16 cellular contexts compared by ENCODE assay signal in the genomic region with DNA sequence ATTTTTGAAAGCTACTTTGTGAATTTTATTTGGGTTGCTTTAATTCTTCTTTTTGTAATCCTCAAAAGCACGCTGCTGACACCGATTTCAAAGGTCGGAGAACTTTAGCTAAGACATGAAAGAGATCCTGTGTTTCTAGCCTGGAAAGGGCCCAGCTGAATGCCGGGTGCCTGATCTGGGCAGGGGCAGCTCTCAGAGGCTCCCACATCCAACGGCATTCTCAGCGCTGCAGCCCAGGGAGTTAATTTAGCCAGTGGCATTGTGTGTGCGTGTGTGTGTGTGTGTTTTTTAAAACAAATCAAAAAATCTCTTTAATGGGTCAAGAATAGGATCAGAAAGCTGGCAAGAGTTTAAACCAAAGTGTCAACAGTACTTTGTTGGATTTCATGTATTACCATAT. TPM values are rescaled to one million over a fixed set of nuclear protein-coding genes. Genes with fewer than 3 reads are reported as not detected.
A peak's percentile ranks its signal among the peaks of the same experiment; 100 is the strongest.
DNase-seq lines count a peak whose midpoint lies in the region; ATAC-seq, FAIRE-seq and TF ChIP-seq lines count a peak whose summit lies in the region.
"Had no signal": no experiment of that assay in that cellular context is flagged by ENCODE, and none has a peak within 500 bp of the region (broad histone marks: within the 10 kb centered on the region; RNA-seq: fewer than 3 reads in every experiment).

No MANE protein-coding gene starts in this region.

- no peak for FAIRE-seq in pancreas (lab: Jason Lieb, UNC)
- FAIRE-seq: RCC 7860 had no signal

- H3K27me3 ChIP-seq in WERI-Rb-1 (ENCODE audit: insufficient read depth, low read depth, severe bottlenecking) (no peaks in the 10 kb centered on the region), pancreas (no peaks in the 10 kb centered on the region)
- H3K27me3 ChIP-seq: foreskin keratinocyte had no signal

- intact Hi-C loops in pancreas (cut with DNase I) = no loop called here

- no peaks in the 10 kb centered on the region for H3K27me3 Mint-ChIP-seq in endothelial cell (ENCODE audit: unreplicated experiment)
- H3K27me3 Mint-ChIP-seq in immature natural killer cell (ENCODE audit: low read depth in 3 of 3) = peaks cover 0 to 3% (median 0%) of the 10 kb centered on the region in 3 donors

- TF ChIP-seq CTCF in HEK293 (tag by site-specific recombination; IDR thresholded peaks at IDR 0.05) (no peak), WERI-Rb-1 (IDR thresholded peaks at IDR 0.05; ENCODE audit: low read depth, low read length) (no peak), fibroblast of the aortic adventitia (IDR thresholded peaks at IDR 0.05; ENCODE audit: insufficient read depth, low read length) (no peak), pancreas (IDR thresholded peaks at IDR 0.05) (no peak), endothelial cell (IDR thresholded peaks at IDR 0.05; ENCODE audit: unreplicated experiment) (no peak)

- H3K4me3 Mint-ChIP-seq in endothelial cell (ENCODE audit: unreplicated experiment) (no peak overlapping the region), immature natural killer cell (no peak overlapping the region)
- H3K4me3 Mint-ChIP-seq: activated CD8-positive, alpha-beta T cell treated with anti-CD3 and anti-CD28 coated beads, Interleukin-2, amount 10 ng/mL, durations not matched to agents 7 days and 5 days; CD14-positive monocyte had no signal

- H3K36me3 Mint-ChIP-seq in endothelial cell (ENCODE audit: low read depth, unreplicated experiment) (peaks cover 9% of the 10 kb centered on the region), immature natural killer cell (no peaks in the 10 kb centered on the region)
- H3K36me3 Mint-ChIP-seq: CD14-positive monocyte had no signal

- POLR2A ChIA-PET in HEK293 (lab: Yijun Ruan, JAX) = interaction anchor here (1.3 kb wide), 1 partner anchor 10 kb away, joined by 4 read pairs; no protein-coding TSS in a partner anchor

- H3K36me3 ChIP-seq in HEK293 (ENCODE audit: control insufficient read depth in 2 of 2, insufficient read depth in 1 of 2, low read length in 2 of 2) (no peaks in the 10 kb centered on the region), WERI-Rb-1 (no peaks in the 10 kb centered on the region), pancreas (peaks cover 0 to 15% (median 0%) of the 10 kb centered on the region in 3 donors)

- no peak for ATAC-seq in pancreas
- ATAC-seq: activated CD8-positive, alpha-beta T cell treated with anti-CD3 and anti-CD28 coated beads, Interleukin-2, amount 10 ng/mL, durations not matched to agents 7 days and 5 days; foreskin keratinocyte had no signal

- DNase-seq in WERI-Rb-1 (peak; percentile 36), fibroblast of the aortic adventitia (ENCODE audit: low read depth) (peak; percentile 33), pancreas (no peak), endothelial cell (ENCODE audit: low spot score) (no peak), HuH-7 (ENCODE audit: low spot score) (no peak), immature natural killer cell (no peak)
- DNase-seq in stimulated activated CD4-positive, alpha-beta T cell treated with anti-CD3 and anti-CD28 coated beads, Interleukin-15, amount 100 ng/mL, for 24 hours = no peak
- DNase-seq: activated CD8-positive, alpha-beta T cell treated with anti-CD3 and anti-CD28 coated beads, Interleukin-2, amount 10 ng/mL, durations not matched to agents 7 days and 5 days; activated naive CD4-positive, alpha-beta T cell; foreskin keratinocyte; NCI-H2107 had no signal

- CTCF ChIA-PET in HEK293 (lab: Yijun Ruan, JAX) = interaction anchor here (0.7 kb wide), 1 partner anchor 15 kb away, joined by 3 read pairs; no protein-coding TSS in a partner anchor

- H3K27ac ChIP-seq in HEK293 (ENCODE audit: extremely low read depth, low read depth, low read length) (peak overlapping the region; percentile 97), WERI-Rb-1 (peak overlapping the region; percentile 98), pancreas (peak overlapping the region in 3 of 4 donors; percentile 16 to 93 (median 91))

- whole genome bisulfite sequencing in pancreas, 2 donors = 17 to 18% methylated on average over 7 of the region's 7 CpGs

- no peak overlapping the region for H3K4me3 ChIP-seq in HEK293 (ENCODE audit: low read depth, low read length)
- no peak overlapping the region for H3K4me3 ChIP-seq in WERI-Rb-1 (ENCODE audit: low read depth, low read length)
- no peak overlapping the region for H3K4me3 ChIP-seq in fibroblast of the aortic adventitia (ENCODE audit: low read depth, low read length)
- no peak overlapping the region for H3K4me3 ChIP-seq in pancreas

- no peaks in the 10 kb centered on the region for H3K9me3 ChIP-seq in HEK293 (ENCODE audit: control insufficient read depth, insufficient read depth, low read depth, low read length)
- no peaks in the 10 kb centered on the region for H3K9me3 ChIP-seq in WERI-Rb-1 (ENCODE audit: severe bottlenecking)
- H3K9me3 ChIP-seq in pancreas = no peaks in the 10 kb centered on the region

- peaks cover 42% of the 10 kb centered on the region for H3K4me1 Mint-ChIP-seq in endothelial cell (ENCODE audit: unreplicated experiment)
- no peaks in the 10 kb centered on the region for H3K4me1 Mint-ChIP-seq in immature natural killer cell
- H3K4me1 Mint-ChIP-seq: CD14-positive monocyte had no signal

- peaks cover 24% of the 10 kb centered on the region for H3K4me1 ChIP-seq in HEK293 (ENCODE audit: control insufficient read depth, insufficient read depth, low read length)
- peaks cover 66 to 69% (median 67%) of the 10 kb centered on the region in 3 donors for H3K4me1 ChIP-seq in pancreas

- H3K9me3 Mint-ChIP-seq in endothelial cell (ENCODE audit: unreplicated experiment) = no peaks in the 10 kb centered on the region
- H3K9me3 Mint-ChIP-seq in immature natural killer cell = peaks cover 0 to 2% (median 0%) of the 10 kb centered on the region in 6 donors
- H3K9me3 Mint-ChIP-seq: CD14-positive monocyte had no signal

- H3K27ac Mint-ChIP-seq in endothelial cell (ENCODE audit: unreplicated experiment) (no peak overlapping the region), immature natural killer cell (no peak overlapping the region)
- H3K27ac Mint-ChIP-seq: activated CD8-positive, alpha-beta T cell treated with anti-CD3 and anti-CD28 coated beads, Interleukin-2, amount 10 ng/mL, durations not matched to agents 7 days and 5 days had no signal

TF ChIP-seq in HEK293, 187 proteins besides CTCF, POLR2A, EP300 and RAD21:
- TF ChIP-seq ZNF155 (tag by site-specific recombination; IDR thresholded peaks at IDR 0.05) (no peak), MZF1 (tag by site-specific recombination; IDR thresholded peaks at IDR 0.05; ENCODE audit: borderline replicate concordance) (no peak), ZNF544 (tag by site-specific recombination; IDR thresholded peaks at IDR 0.05) (no peak), ZNF521 (tag by site-specific recombination; IDR thresholded peaks at IDR 0.05) (no peak)
- TF ChIP-seq, protein P1, sequence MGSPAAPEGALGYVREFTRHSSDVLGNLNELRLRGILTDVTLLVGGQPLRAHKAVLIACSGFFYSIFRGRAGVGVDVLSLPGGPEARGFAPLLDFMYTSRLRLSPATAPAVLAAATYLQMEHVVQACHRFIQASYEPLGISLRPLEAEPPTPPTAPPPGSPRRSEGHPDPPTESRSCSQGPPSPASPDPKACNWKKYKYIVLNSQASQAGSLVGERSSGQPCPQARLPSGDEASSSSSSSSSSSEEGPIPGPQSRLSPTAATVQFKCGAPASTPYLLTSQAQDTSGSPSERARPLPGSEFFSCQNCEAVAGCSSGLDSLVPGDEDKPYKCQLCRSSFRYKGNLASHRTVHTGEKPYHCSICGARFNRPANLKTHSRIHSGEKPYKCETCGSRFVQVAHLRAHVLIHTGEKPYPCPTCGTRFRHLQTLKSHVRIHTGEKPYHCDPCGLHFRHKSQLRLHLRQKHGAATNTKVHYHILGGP (tag by site-specific recombination; IDR thresholded peaks at IDR 0.05) = no peak

RNA-seq across cellular contexts. Expression of a gene that starts 6.5 kb away (rescaled TPM):
- total RNA-seq in fibroblast of the aortic adventitia (ENCODE audit: low replicate concordance) = 31.2 and 49.1 TPM in 2 replicates
- 100 to 1,000 TPM; 146 to 422 (median 314) TPM for total RNA-seq in pancreas
- 100 to 1,000 TPM; 311 to 378 TPM for polyA plus RNA-seq in pancreas
- total RNA-seq in endothelial cell (ENCODE audit: unreplicated experiment) = 191 TPM
- not detected for polyA plus RNA-seq in immature natural killer cell
- total RNA-seq: activated CD8-positive, alpha-beta T cell treated with anti-CD3 and anti-CD28 coated beads, Interleukin-2, amount 10 ng/mL, durations not matched to agents 7 days and 5 days had no signal
- polyA plus RNA-seq: CD14-positive monocyte had no signal

RNA-seq across cellular contexts. Expression of a gene that starts 56.7 kb away (rescaled TPM):
- total RNA-seq in fibroblast of the aortic adventitia (ENCODE audit: low replicate concordance) (not detected in 2 replicates), pancreas (1 to 10 TPM in 2 of 6 donors, under 1 TPM in 1, not detected in 3; 0.38 to 7.5 (median 4.7) TPM), endothelial cell (ENCODE audit: unreplicated experiment) (not detected)
- polyA plus RNA-seq in pancreas (1 to 10 TPM; 1.0 to 1.4 TPM), immature natural killer cell (not detected)
- total RNA-seq: activated CD8-positive, alpha-beta T cell treated with anti-CD3 and anti-CD28 coated beads, Interleukin-2, amount 10 ng/mL, durations not matched to agents 7 days and 5 days; foreskin keratinocyte; pulmonary artery endothelial cell had no signal
- polyA plus RNA-seq: CD14-positive monocyte, foreskin keratinocyte, liver had no signal

Comparison
In these comparisons a context has a peak if more than half of its experiments do, and no peak if none do; other contexts are left out.
1. DNase-seq: peak in WERI-Rb-1 (single experiment) and fibroblast of the aortic adventitia (single experiment); none in pancreas (0 of 6), stimulated activated CD4-positive, alpha-beta T cell treated with anti-CD3 and anti-CD28 coated beads, Interleukin-15, amount 100 ng/mL, for 24 hours (single experiment), endothelial cell (single experiment), HuH-7 (single experiment) and immature natural killer cell (0 of 3).
2. Peak in every context shown above with its lines, with median percentiles within 50 percentile points of each other: H3K27ac ChIP-seq.